Comparison of ENCODE assay signal across 1 cellular context in the genomic region with DNA sequence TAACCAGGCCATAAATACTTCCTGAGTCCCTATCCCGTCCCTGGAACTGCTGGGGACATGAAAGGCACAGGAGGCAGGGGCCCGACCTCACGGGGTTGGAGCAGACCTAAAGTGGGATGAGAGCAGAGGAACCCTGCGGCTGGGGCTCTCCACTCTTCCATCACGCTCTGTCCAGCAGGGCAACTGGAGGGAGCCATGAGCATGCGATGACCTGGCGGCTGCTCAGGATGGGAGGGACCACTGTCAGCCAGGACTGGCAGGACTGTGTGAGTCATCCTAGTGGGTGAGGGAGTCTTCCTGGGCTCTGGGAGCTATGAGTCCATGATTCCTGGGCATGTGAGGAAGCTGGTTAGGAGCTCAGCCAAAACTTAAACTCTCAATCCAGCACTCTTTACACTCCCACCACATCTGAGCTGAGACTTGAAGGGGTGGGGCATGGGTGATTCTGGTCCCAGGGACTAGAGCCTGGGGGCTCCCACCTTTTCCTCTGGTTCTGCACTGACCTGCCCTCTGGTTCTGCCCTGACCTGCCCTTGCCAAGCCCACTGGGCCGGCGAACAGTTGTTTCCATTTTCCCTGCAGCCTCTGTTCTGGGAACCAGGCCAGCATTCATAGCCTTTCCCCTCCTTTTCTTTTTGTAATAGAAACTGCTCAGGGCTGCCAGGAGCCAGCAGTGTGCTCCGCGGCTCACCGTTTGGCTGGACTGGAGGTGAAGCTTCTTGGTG.
TF ChIP-seq lines count a peak whose summit lies in the region.

No MANE protein-coding gene starts in this region.

TF ChIP-seq in HEK293, 187 proteins besides CTCF, POLR2A, EP300 and RAD21 (continued from another document):
- TF ChIP-seq, protein P1, sequence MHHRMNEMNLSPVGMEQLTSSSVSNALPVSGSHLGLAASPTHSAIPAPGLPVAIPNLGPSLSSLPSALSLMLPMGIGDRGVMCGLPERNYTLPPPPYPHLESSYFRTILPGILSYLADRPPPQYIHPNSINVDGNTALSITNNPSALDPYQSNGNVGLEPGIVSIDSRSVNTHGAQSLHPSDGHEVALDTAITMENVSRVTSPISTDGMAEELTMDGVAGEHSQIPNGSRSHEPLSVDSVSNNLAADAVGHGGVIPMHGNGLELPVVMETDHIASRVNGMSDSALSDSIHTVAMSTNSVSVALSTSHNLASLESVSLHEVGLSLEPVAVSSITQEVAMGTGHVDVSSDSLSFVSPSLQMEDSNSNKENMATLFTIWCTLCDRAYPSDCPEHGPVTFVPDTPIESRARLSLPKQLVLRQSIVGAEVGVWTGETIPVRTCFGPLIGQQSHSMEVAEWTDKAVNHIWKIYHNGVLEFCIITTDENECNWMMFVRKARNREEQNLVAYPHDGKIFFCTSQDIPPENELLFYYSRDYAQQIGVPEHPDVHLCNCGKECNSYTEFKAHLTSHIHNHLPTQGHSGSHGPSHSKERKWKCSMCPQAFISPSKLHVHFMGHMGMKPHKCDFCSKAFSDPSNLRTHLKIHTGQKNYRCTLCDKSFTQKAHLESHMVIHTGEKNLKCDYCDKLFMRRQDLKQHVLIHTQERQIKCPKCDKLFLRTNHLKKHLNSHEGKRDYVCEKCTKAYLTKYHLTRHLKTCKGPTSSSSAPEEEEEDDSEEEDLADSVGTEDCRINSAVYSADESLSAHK (tag by site-specific recombination; IDR thresholded peaks at IDR 0.05), result peak; percentile 91
- TF ChIP-seq ZNF549 (tag by site-specific recombination; IDR thresholded peaks at IDR 0.05) (no peak), BCL11B (tag by site-specific recombination; IDR thresholded peaks at IDR 0.05; ENCODE audit: low read depth) (no peak), SP7 (tag by site-specific recombination; IDR thresholded peaks at IDR 0.05) (peak; percentile 90), ZEB2 (tag by site-specific recombination; IDR thresholded peaks at IDR 0.05) (no peak), ZBTB48 (tag by site-specific recombination; IDR thresholded peaks at IDR 0.05) (peak; percentile 74), ZSCAN30 (tag by site-specific recombination; IDR thresholded peaks at IDR 0.05) (peak; percentile 94), ZBTB20 (tag by site-specific recombination; IDR thresholded peaks at IDR 0.05) (peak; percentile 56), ZBTB1 (tag by site-specific recombination; IDR thresholded peaks at IDR 0.05) (no peak), ZNF600 (tag by site-specific recombination; IDR thresholded peaks at IDR 0.05) (peak; percentile 98), ZFHX2 (tag by site-specific recombination; conservative IDR thresholded peaks at IDR 0.05) (0 out of 2 replicates have a peak, but pooled peaks have one; percentile 10), ZBTB17 (tag by site-specific recombination; IDR thresholded peaks at IDR 0.05) (peak; percentile 82), OSR2 (tag by site-specific recombination; IDR thresholded peaks at IDR 0.05) (peak; percentile 52; the same call in 1 of the 2 replicates), ZNF404 (tag by site-specific recombination; IDR thresholded peaks at IDR 0.05) (no peak), KLF8 (tag by site-specific recombination; IDR thresholded peaks at IDR 0.05) (no peak), ZNF530 (tag by site-specific recombination; IDR thresholded peaks at IDR 0.05; ENCODE audit: low read depth) (no peak), ZIC2 (tag by site-specific recombination; IDR thresholded peaks at IDR 0.05) (peak; percentile 100), GLIS2 (tag by site-specific recombination; IDR thresholded peaks at IDR 0.05) (0 out of 2 replicates have a peak, but pooled peaks have one; percentile 28), ZNF747 (tag by site-specific recombination; IDR thresholded peaks at IDR 0.05) (no peak), ZXDB (tag by site-specific recombination; IDR thresholded peaks at IDR 0.05) (no peak), ZNF366 (tag by site-specific recombination; conservative IDR thresholded peaks at IDR 0.05) (peak; percentile 32; the same call in 1 of the 2 replicates), ZNF843 (tag by site-specific recombination; IDR thresholded peaks at IDR 0.05) (no peak), RBAK (tag by site-specific recombination; IDR thresholded peaks at IDR 0.05) (no peak), ZNF629 (tag by site-specific recombination; IDR thresholded peaks at IDR 0.05) (no peak), WT1 (tag by site-specific recombination; IDR thresholded peaks at IDR 0.05) (peak; percentile 18; the same call in 1 of the 2 replicates)
- TF ChIP-seq, protein P2, sequence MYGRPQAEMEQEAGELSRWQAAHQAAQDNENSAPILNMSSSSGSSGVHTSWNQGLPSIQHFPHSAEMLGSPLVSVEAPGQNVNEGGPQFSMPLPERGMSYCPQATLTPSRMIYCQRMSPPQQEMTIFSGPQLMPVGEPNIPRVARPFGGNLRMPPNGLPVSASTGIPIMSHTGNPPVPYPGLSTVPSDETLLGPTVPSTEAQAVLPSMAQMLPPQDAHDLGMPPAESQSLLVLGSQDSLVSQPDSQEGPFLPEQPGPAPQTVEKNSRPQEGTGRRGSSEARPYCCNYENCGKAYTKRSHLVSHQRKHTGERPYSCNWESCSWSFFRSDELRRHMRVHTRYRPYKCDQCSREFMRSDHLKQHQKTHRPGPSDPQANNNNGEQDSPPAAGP (tag by site-specific recombination; IDR thresholded peaks at IDR 0.05), result peak; percentile 49; the same call in 1 of the 2 replicates
- TF ChIP-seq, protein P3, sequence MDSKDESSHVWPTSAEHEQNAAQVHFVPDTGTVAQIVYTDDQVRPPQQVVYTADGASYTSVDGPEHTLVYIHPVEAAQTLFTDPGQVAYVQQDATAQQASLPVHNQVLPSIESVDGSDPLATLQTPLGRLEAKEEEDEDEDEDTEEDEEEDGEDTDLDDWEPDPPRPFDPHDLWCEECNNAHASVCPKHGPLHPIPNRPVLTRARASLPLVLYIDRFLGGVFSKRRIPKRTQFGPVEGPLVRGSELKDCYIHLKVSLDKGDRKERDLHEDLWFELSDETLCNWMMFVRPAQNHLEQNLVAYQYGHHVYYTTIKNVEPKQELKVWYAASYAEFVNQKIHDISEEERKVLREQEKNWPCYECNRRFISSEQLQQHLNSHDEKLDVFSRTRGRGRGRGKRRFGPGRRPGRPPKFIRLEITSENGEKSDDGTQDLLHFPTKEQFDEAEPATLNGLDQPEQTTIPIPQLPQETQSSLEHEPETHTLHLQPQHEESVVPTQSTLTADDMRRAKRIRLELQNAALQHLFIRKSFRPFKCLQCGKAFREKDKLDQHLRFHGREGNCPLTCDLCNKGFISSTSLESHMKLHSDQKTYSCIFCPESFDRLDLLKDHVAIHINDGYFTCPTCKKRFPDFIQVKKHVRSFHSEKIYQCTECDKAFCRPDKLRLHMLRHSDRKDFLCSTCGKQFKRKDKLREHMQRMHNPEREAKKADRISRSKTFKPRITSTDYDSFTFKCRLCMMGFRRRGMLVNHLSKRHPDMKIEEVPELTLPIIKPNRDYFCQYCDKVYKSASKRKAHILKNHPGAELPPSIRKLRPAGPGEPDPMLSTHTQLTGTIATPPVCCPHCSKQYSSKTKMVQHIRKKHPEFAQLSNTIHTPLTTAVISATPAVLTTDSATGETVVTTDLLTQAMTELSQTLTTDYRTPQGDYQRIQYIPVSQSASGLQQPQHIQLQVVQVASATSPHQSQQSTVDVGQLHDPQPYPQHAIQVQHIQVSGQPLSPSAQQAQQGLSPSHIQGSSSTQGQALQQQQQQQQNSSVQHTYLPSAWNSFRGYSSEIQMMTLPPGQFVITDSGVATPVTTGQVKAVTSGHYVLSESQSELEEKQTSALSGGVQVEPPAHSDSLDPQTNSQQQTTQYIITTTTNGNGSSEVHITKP (tag by site-specific recombination; IDR thresholded peaks at IDR 0.05), result peak; percentile 91
- TF ChIP-seq, protein P4, sequence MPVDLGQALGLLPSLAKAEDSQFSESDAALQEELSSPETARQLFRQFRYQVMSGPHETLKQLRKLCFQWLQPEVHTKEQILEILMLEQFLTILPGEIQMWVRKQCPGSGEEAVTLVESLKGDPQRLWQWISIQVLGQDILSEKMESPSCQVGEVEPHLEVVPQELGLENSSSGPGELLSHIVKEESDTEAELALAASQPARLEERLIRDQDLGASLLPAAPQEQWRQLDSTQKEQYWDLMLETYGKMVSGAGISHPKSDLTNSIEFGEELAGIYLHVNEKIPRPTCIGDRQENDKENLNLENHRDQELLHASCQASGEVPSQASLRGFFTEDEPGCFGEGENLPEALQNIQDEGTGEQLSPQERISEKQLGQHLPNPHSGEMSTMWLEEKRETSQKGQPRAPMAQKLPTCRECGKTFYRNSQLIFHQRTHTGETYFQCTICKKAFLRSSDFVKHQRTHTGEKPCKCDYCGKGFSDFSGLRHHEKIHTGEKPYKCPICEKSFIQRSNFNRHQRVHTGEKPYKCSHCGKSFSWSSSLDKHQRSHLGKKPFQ (tag by site-specific recombination; IDR thresholded peaks at IDR 0.05), result no peak
- TF ChIP-seq, protein P5, sequence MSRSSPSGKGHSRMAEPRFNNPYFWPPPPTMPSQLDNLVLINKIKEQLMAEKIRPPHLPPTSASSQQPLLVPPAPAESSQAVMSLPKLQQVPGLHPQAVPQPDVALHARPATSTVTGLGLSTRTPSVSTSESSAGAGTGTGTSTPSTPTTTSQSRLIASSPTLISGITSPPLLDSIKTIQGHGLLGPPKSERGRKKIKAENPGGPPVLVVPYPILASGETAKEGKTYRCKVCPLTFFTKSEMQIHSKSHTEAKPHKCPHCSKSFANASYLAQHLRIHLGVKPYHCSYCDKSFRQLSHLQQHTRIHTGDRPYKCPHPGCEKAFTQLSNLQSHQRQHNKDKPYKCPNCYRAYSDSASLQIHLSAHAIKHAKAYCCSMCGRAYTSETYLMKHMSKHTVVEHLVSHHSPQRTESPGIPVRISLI (tag by site-specific recombination; IDR thresholded peaks at IDR 0.05), result no peak
- TF ChIP-seq, protein P6, sequence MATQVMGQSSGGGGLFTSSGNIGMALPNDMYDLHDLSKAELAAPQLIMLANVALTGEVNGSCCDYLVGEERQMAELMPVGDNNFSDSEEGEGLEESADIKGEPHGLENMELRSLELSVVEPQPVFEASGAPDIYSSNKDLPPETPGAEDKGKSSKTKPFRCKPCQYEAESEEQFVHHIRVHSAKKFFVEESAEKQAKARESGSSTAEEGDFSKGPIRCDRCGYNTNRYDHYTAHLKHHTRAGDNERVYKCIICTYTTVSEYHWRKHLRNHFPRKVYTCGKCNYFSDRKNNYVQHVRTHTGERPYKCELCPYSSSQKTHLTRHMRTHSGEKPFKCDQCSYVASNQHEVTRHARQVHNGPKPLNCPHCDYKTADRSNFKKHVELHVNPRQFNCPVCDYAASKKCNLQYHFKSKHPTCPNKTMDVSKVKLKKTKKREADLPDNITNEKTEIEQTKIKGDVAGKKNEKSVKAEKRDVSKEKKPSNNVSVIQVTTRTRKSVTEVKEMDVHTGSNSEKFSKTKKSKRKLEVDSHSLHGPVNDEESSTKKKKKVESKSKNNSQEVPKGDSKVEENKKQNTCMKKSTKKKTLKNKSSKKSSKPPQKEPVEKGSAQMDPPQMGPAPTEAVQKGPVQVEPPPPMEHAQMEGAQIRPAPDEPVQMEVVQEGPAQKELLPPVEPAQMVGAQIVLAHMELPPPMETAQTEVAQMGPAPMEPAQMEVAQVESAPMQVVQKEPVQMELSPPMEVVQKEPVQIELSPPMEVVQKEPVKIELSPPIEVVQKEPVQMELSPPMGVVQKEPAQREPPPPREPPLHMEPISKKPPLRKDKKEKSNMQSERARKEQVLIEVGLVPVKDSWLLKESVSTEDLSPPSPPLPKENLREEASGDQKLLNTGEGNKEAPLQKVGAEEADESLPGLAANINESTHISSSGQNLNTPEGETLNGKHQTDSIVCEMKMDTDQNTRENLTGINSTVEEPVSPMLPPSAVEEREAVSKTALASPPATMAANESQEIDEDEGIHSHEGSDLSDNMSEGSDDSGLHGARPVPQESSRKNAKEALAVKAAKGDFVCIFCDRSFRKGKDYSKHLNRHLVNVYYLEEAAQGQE (tag by site-specific recombination; IDR thresholded peaks at IDR 0.05), result peak; percentile 82
- TF ChIP-seq, protein P7, sequence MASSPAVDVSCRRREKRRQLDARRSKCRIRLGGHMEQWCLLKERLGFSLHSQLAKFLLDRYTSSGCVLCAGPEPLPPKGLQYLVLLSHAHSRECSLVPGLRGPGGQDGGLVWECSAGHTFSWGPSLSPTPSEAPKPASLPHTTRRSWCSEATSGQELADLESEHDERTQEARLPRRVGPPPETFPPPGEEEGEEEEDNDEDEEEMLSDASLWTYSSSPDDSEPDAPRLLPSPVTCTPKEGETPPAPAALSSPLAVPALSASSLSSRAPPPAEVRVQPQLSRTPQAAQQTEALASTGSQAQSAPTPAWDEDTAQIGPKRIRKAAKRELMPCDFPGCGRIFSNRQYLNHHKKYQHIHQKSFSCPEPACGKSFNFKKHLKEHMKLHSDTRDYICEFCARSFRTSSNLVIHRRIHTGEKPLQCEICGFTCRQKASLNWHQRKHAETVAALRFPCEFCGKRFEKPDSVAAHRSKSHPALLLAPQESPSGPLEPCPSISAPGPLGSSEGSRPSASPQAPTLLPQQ (tag by site-specific recombination; IDR thresholded peaks at IDR 0.05), result peak; percentile 7; the same call in 1 of the 2 replicates
